Comparison of ENCODE assay signal across 1 cellular context in the genomic region with DNA sequence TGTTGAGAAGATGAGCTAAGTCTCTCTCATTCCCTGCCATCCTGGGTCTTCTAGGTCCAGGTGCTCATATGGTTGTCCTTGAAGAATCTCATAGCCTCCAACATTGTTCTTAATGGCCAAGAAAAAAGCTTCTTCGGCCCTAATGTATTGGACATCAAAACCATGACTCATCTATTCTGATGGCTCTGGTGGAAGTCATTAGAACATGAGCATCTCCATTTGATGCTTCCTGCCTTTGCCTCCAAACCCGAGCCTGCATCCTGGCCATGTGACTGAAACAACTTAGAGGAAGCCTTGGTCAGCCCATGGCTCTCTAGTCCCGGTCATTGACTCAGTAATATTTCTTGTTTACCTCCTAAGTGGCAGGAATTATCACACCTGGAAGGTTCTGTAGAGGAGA.
TF ChIP-seq lines count a peak whose summit lies in the region.

No MANE protein-coding gene starts in this region.

TF ChIP-seq in endothelial cell of umbilical vein, 7 proteins besides CTCF, POLR2A, EP300 and RAD21 (continued from another document):
- TF ChIP-seq MAX (IDR thresholded peaks at IDR 0.05; ENCODE audit: insufficient read depth, insufficient read length): no peak
